9 cellular contexts compared by ENCODE assay signal in genomic region chr7:17401806-17402627, GRCh38.
DNase-seq lines count a peak whose midpoint lies in the region; ATAC-seq and TF ChIP-seq lines count a peak whose summit lies in the region.
"Had no signal": no experiment of that assay in that cellular context is flagged by ENCODE, and none has a peak within 500 bp of the region (broad histone marks: within the 10 kb centered on the region; RNA-seq: fewer than 3 reads in every experiment).

No MANE protein-coding gene starts in this region.

- H3K27me3 Mint-ChIP-seq in memory B cell, result no peaks in the 10 kb centered on the region

- DNase-seq in activated CD4-positive, CD25-positive, alpha-beta regulatory T cell treated with anti-CD3 and anti-CD28 coated beads, Interleukin-2, amount 50 U/mL, for 72 hours, result no peak
- DNase-seq in HL-60 (ENCODE audit: low read depth in 1 of 2, low spot score in 1 of 2), result peak; percentile 5 to 23
- DNase-seq in memory B cell (ENCODE audit: low spot score in 2 of 2), result no peak
- no peak for DNase-seq in foreskin fibroblast
- DNase-seq in kidney tubule cell (ENCODE audit: low spot score), result no peak
- no peak for DNase-seq in NCI-H69 (lab: John Stamatoyannopoulos, UW)
- DNase-seq: Right ventricle myocardium superior had no signal

- peak overlapping the region; percentile 73 for H3K27ac Mint-ChIP-seq in memory B cell

- no peaks in the 10 kb centered on the region for H3K27me3 ChIP-seq in HL-60 (ENCODE audit: insufficient read depth, poor library complexity, severe bottlenecking)

- TF ChIP-seq CTCF in HL-60 (IDR thresholded peaks at IDR 0.05; ENCODE audit: insufficient read depth, low read length) (no peak), foreskin fibroblast (IDR thresholded peaks at IDR 0.05; ENCODE audit: low read depth, low read length) (no peak)

- H3K9me3 Mint-ChIP-seq in memory B cell, result no peaks in the 10 kb centered on the region

- ATAC-seq in activated CD4-positive, CD25-positive, alpha-beta regulatory T cell treated with anti-CD3 and anti-CD28 coated beads, Interleukin-2, amount 50 U/mL, for 24 hours, result peak; percentile 64 to 69
- ATAC-seq in GM21786 (IDR thresholded peaks at IDR 0.05; ENCODE audit: unreplicated experiment) (peak; percentile 67), memory B cell (ENCODE audit: low read depth) (peak; percentile 49)

- H3K36me3 Mint-ChIP-seq in memory B cell, result no peaks in the 10 kb centered on the region

- H3K4me3 ChIP-seq in HL-60 (replicated peaks; ENCODE audit: insufficient read depth, low read length) (no peak overlapping the region), foreskin fibroblast (ENCODE audit: low read depth in 1 of 2, low read length in 2 of 2) (no peak overlapping the region)

- peak overlapping the region; percentile 40 for H3K27ac ChIP-seq in HL-60 (replicated peaks)

- peak overlapping the region; percentile 77 for H3K4me3 Mint-ChIP-seq in memory B cell

- peaks cover 15% of the 10 kb centered on the region for H3K4me1 Mint-ChIP-seq in memory B cell

Comparison
In these comparisons a context has a peak if more than half of its experiments do, and no peak if none do; other contexts are left out.
1. DNase-seq: peak in HL-60 (2 of 2); none in activated CD4-positive, CD25-positive, alpha-beta regulatory T cell treated with anti-CD3 and anti-CD28 coated beads, Interleukin-2, amount 50 U/mL, for 72 hours (single experiment), memory B cell (0 of 2), foreskin fibroblast (0 of 2), kidney tubule cell (single experiment) and NCI-H69 (single experiment).
2. Peak in every context shown above with its lines, with median percentiles within 50 percentile points of each other: ATAC-seq.